20 cellular contexts compared by ENCODE assay signal in the genomic region with DNA sequence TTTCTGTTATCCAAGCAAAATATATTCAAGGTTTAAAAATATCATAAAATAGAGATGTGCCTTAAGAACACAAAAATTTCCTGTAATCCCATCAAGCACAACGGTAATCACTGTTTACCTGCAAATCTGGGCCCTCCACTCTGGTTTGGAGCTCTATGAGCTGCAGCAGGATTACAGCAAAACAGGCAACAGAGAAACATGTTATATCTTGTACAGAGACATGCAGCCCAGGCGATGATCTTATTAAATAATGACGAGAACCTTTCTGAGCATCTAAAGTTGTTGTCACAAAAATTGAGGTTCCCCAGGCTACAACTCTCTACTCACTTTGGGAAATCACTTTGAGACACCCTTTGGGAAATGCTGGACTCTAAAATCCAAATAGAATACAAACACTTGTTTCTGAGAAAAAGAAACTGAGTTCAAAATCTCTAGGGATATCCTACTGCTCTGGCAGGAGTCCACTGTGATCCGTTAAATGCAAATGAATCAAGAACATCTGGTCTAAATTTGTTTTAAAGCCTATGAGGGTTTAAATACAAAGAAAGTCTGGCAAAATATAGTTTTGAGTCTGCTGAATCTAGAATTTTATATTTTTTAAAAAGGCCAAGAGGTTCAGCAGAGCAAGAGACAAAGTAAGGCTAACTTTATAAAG. TPM values are rescaled to one million over a fixed set of nuclear protein-coding genes. Genes with fewer than 3 reads are reported as not detected.
DNase-seq lines count a peak whose midpoint lies in the region; ATAC-seq, FAIRE-seq and TF ChIP-seq lines count a peak whose summit lies in the region.
"Had no signal": no experiment of that assay in that cellular context is flagged by ENCODE, and none has a peak within 500 bp of the region (broad histone marks: within the 10 kb centered on the region; RNA-seq: fewer than 3 reads in every experiment).

No MANE protein-coding gene starts in this region.

- peak; percentile 11 for DNase-seq in NCI-H1092 treated with DMSO at 0.1 percent for 48 hours (lab: John Stamatoyannopoulos, UW)
- no peak for DNase-seq in NCI-H1092 (lab: John Stamatoyannopoulos, UW)
- peak; percentile 70 for DNase-seq in NCI-H524 treated with DMSO at 0.1 percent for 48 hours (lab: John Stamatoyannopoulos, UW)
- DNase-seq in bronchial epithelial cell (ENCODE audit: low read depth) = peak; percentile 75
- DNase-seq in osteoblast (ENCODE audit: insufficient read length, low spot score, missing footprints) = peak; percentile 21
- DNase-seq in cerebellar nuclear complex (lab: John Stamatoyannopoulos, UW) = no peak
- DNase-seq in dermis blood vessel endothelial cell = no peak
- DNase-seq: activated CD8-positive, alpha-beta memory T cell treated with anti-CD3 and anti-CD28 coated beads for 24 hours; CD8-positive, alpha-beta T cell; kidney glomerular epithelial cell; NCI-H2107; spleen had no signal

- no peaks in the 10 kb centered on the region for H3K27me3 ChIP-seq in bronchial epithelial cell (ENCODE audit: control insufficient read depth, insufficient read depth, low read length)
- H3K27me3 ChIP-seq in osteoblast (ENCODE audit: insufficient read depth, low read length) = no peaks in the 10 kb centered on the region

- H3K9me3 ChIP-seq in osteoblast (ENCODE audit: low read depth, low read length) = no peaks in the 10 kb centered on the region
- H3K9me3 ChIP-seq: spleen had no signal

- no peak overlapping the region for H3K4me3 ChIP-seq in bronchial epithelial cell (ENCODE audit: low read depth, low read length)
- no peak overlapping the region for H3K4me3 ChIP-seq in osteoblast (ENCODE audit: insufficient read depth, low read length)
- H3K4me3 ChIP-seq: spleen had no signal

- no peak for FAIRE-seq in bronchial epithelial cell (lab: Jason Lieb, UNC)
- FAIRE-seq: colon, endothelial cell of umbilical vein, H54 had no signal

- H3K36me3 ChIP-seq in bronchial epithelial cell (ENCODE audit: control insufficient read depth, insufficient read depth, low read length) = no peaks in the 10 kb centered on the region
- H3K36me3 ChIP-seq in osteoblast (ENCODE audit: insufficient read depth, low read length) = no peaks in the 10 kb centered on the region

- no peak overlapping the region for H2AFZ ChIP-seq in osteoblast (ENCODE audit: low read length)
- H2AFZ ChIP-seq: parathyroid adenoma had no signal

- no peak overlapping the region for H3K4me2 ChIP-seq in osteoblast (ENCODE audit: insufficient read depth, low read length)

- no peaks in the 10 kb centered on the region for H3K79me2 ChIP-seq in osteoblast (ENCODE audit: insufficient read depth, low read length)
- H3K79me2 ChIP-seq: parathyroid adenoma had no signal

- no peak for ATAC-seq in GM21381 (IDR thresholded peaks at IDR 0.05; ENCODE audit: unreplicated experiment)
- ATAC-seq: activated T-helper 17 cell treated with anti-CD3 and anti-CD28 coated beads, Interleukin-2, amount 50 U/mL, for 72 hours; CD8-positive, alpha-beta T cell; stimulated activated memory B cell treated with anti-CD40 and anti-IgM and Interleukin-4, amounts not matched to agents 10 μg/mL and 1 μg/mL and 100 μg/mL, for 72 hours had no signal

- no peaks in the 10 kb centered on the region for H4K20me1 ChIP-seq in osteoblast (ENCODE audit: insufficient read depth, low read length)

- no peaks in the 10 kb centered on the region for H3K4me1 ChIP-seq in osteoblast (ENCODE audit: insufficient read depth, low read length)
- H3K4me1 ChIP-seq: parathyroid adenoma had no signal

- no peak for TF ChIP-seq CTCF in bronchial epithelial cell (IDR thresholded peaks at IDR 0.05; ENCODE audit: insufficient read depth, low read length, severe bottlenecking)
- no peak for TF ChIP-seq CTCF in osteoblast (IDR thresholded peaks at IDR 0.05; ENCODE audit: extremely low read depth, low read depth, low read length)

- H3K27ac ChIP-seq in osteoblast (ENCODE audit: low read depth, low read length) = no peak overlapping the region
- H3K27ac ChIP-seq: 22Rv1, parathyroid adenoma had no signal

RNA-seq across cellular contexts. Expression of gene STON2, which starts 36.3 kb away (rescaled TPM):
- 47.4 and 65.5 TPM in 2 replicates for total RNA-seq in bronchial epithelial cell
- 49.6 and 51.0 TPM in 2 replicates for total RNA-seq in osteoblast
- total RNA-seq in dermis blood vessel endothelial cell = 100 and 119 TPM in 2 replicates
- total RNA-seq: CD8-positive, alpha-beta T cell; endothelial cell of umbilical vein had no signal

Comparison
In these comparisons a context has a peak if more than half of its experiments do, and no peak if none do; other contexts are left out.
1. DNase-seq: peak in NCI-H1092 treated with DMSO at 0.1 percent for 48 hours (single experiment), NCI-H524 treated with DMSO at 0.1 percent for 48 hours (single experiment), bronchial epithelial cell (single experiment) and osteoblast (single experiment); none in NCI-H1092 (single experiment), cerebellar nuclear complex (0 of 2) and dermis blood vessel endothelial cell (single experiment).